In the genomic region with DNA sequence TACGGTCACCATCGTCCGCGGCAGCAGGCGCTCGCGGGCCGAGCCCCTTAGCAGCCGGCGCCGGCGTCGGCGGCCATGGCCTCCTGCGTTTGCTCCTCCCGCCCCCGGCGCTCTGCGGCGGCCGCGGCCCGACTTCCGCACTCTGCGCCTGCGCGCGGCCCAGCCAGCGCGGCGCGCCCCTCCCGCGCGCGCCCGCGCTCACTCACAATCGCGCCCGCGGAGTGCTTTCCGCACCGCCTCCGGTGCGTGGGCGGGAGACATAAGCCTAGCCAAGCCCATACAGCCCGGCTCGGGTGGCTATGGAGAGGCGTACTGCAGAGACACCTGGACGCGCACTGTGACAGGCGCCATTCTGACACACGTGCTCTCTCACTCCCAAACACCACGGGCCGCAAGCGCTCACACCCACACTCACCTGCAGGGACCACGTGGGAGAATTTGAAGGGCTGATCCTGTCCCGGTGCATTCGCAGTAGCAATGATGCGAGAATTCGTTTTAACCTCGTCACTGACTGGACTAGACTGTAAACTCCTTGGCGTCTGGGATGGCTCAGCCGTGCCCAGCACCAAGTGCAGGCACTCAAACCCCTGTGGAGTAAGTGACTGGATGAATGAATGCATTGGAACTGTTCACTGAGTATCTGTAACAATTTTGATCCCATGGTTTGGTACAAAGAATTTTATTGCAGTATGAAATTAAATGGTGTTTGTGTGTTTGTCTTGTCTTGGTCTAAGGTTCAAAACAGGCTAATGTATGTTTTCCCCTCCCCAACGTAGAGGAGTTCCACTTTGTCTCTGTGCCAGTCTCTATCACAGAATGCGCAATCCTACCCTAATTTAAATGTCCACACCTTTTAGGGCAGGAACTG, we compare ENCODE assay signal across 8 cellular contexts. TPM values are rescaled to one million over a fixed set of nuclear protein-coding genes. Genes with fewer than 3 reads are reported as not detected.
DNase-seq lines count a peak whose midpoint lies in the region; ATAC-seq and TF ChIP-seq lines count a peak whose summit lies in the region.

A gene with protein sequence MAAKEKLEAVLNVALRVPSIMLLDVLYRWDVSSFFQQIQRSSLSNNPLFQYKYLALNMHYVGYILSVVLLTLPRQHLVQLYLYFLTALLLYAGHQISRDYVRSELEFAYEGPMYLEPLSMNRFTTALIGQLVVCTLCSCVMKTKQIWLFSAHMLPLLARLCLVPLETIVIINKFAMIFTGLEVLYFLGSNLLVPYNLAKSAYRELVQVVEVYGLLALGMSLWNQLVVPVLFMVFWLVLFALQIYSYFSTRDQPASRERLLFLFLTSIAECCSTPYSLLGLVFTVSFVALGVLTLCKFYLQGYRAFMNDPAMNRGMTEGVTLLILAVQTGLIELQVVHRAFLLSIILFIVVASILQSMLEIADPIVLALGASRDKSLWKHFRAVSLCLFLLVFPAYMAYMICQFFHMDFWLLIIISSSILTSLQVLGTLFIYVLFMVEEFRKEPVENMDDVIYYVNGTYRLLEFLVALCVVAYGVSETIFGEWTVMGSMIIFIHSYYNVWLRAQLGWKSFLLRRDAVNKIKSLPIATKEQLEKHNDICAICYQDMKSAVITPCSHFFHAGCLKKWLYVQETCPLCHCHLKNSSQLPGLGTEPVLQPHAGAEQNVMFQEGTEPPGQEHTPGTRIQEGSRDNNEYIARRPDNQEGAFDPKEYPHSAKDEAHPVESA (minus strand): TSS at position 116 of the 868 bp plus-strand sequence. CDS start 5,936 bp downstream, outside the sequence.

- H3K79me2 ChIP-seq in osteoblast (ENCODE audit: insufficient read depth, low read length) = peaks cover 47% of the 10 kb centered on the region

- peak within 1 kb of the TSS; percentile 60 for H3K4me3 ChIP-seq in HAP-1
- H3K4me3 ChIP-seq in MG63 = peak within 1 kb of the TSS; percentile 81
- peak within 1 kb of the TSS; percentile 76 for H3K4me3 ChIP-seq in SK-N-MC
- H3K4me3 ChIP-seq in osteoblast (ENCODE audit: insufficient read depth, low read length) = peak within 1 kb of the TSS; percentile 90
- peak within 1 kb of the TSS; percentile 96 for H3K4me3 ChIP-seq in thoracic aorta

- H2AFZ ChIP-seq in osteoblast (ENCODE audit: low read length) = peak within 1 kb of the TSS; percentile 95

- peak within 1 kb of the TSS; percentile 96 for H3K4me3 Mint-ChIP-seq in activated naive CD4-positive, alpha-beta T cell treated with anti-CD3 and anti-CD28 coated beads, Interleukin-2, amount 10 ng/mL, durations not matched to agents 7 days and 5 days

- H3K27ac Mint-ChIP-seq in activated naive CD4-positive, alpha-beta T cell treated with anti-CD3 and anti-CD28 coated beads, Interleukin-2, amount 10 ng/mL, durations not matched to agents 7 days and 5 days = peak within 1 kb of the TSS; percentile 99

- DNase-seq in GF-D8 (lab: John Stamatoyannopoulos, UW) = peak; percentile 28
- peak; percentile 56 to 81 for DNase-seq in HAP-1 (ENCODE audit: low spot score in 2 of 2)
- DNase-seq in MG63 = peak; percentile 92
- DNase-seq in SK-N-MC (ENCODE audit: low read depth, low spot score) = no peak
- DNase-seq in activated naive CD4-positive, alpha-beta T cell treated with anti-CD3 and anti-CD28 coated beads, Interleukin-2, amount 10 ng/mL, durations not matched to agents 7 days and 5 days = peak; percentile 89
- no peak for DNase-seq in glomerular endothelial cell (ENCODE audit: extremely low read depth, low read depth, low spot score)
- peak; percentile 98 for DNase-seq in osteoblast (ENCODE audit: insufficient read length, low spot score, missing footprints)
- peak; percentile 78 for DNase-seq in thoracic aorta (ENCODE audit: low spot score)

- peaks cover 15% of the 10 kb centered on the region for H4K20me1 ChIP-seq in osteoblast (ENCODE audit: insufficient read depth, low read length)

- peak within 1 kb of the TSS; percentile 93 for H3K4me2 ChIP-seq in osteoblast (ENCODE audit: insufficient read depth, low read length)

- peaks cover 26% of the 10 kb centered on the region for H3K36me3 Mint-ChIP-seq in activated naive CD4-positive, alpha-beta T cell treated with anti-CD3 and anti-CD28 coated beads, Interleukin-2, amount 10 ng/mL, durations not matched to agents 7 days and 5 days

- CTCF ChIA-PET in activated naive CD4-positive, alpha-beta T cell treated with anti-CD3 and anti-CD28 coated beads, Interleukin-2, amount 10 ng/mL, durations not matched to agents 7 days and 5 days (lab: Charles Lee) = no interaction called here

- TF ChIP-seq CTCF in osteoblast (IDR thresholded peaks at IDR 0.05; ENCODE audit: extremely low read depth, low read depth, low read length) (no peak), thoracic aorta (IDR thresholded peaks at IDR 0.05) (no peak)

- H3K4me1 Mint-ChIP-seq in activated naive CD4-positive, alpha-beta T cell treated with anti-CD3 and anti-CD28 coated beads, Interleukin-2, amount 10 ng/mL, durations not matched to agents 7 days and 5 days = peaks cover 53% of the 10 kb centered on the region

- H3K27ac ChIP-seq in SK-N-MC (peak within 1 kb of the TSS; percentile 95), osteoblast (ENCODE audit: low read depth, low read length) (peak within 1 kb of the TSS; percentile 88), thoracic aorta (peak within 1 kb of the TSS; percentile 84 to 85)

- H3K4me1 ChIP-seq in HAP-1 = peaks cover 39% of the 10 kb centered on the region
- H3K4me1 ChIP-seq in osteoblast (ENCODE audit: insufficient read depth, low read length) = peaks cover 29% of the 10 kb centered on the region
- peaks cover 22 to 34% of the 10 kb centered on the region in 2 donors for H3K4me1 ChIP-seq in thoracic aorta (ENCODE audit: control insufficient read depth in 1 of 2, low read depth in 2 of 2)

- in situ Hi-C loops in HAP-1 (cut with MboI; ENCODE audit: low sequenced_read_pairs) = loop anchor here (10.0 kb wide), 1 partner anchor 55 kb away; a partner anchor contains a TSS

- peak within 1 kb of the TSS; percentile 85 for H3K9ac ChIP-seq in SK-N-MC (ENCODE audit: insufficient read length)

- no peaks in the 10 kb centered on the region for H3K9me3 Mint-ChIP-seq in activated naive CD4-positive, alpha-beta T cell treated with anti-CD3 and anti-CD28 coated beads, Interleukin-2, amount 10 ng/mL, durations not matched to agents 7 days and 5 days

- H3K27me3 ChIP-seq in HAP-1 (ENCODE audit: low read depth) = no peaks in the 10 kb centered on the region
- H3K27me3 ChIP-seq in MG63 = no peaks in the 10 kb centered on the region
- H3K27me3 ChIP-seq in osteoblast (ENCODE audit: insufficient read depth, low read length) = no peaks in the 10 kb centered on the region
- H3K27me3 ChIP-seq in thoracic aorta (replicated peaks; ENCODE audit: insufficient read depth) = no peaks in the 10 kb centered on the region

- H3K36me3 ChIP-seq in HAP-1 (replicated peaks) = no peaks in the 10 kb centered on the region
- H3K36me3 ChIP-seq in MG63 = no peaks in the 10 kb centered on the region; the same call in 1 of the 2 replicates
- H3K36me3 ChIP-seq in SK-N-MC (ENCODE audit: insufficient read depth, low read length) = no peaks in the 10 kb centered on the region
- H3K36me3 ChIP-seq in osteoblast (ENCODE audit: insufficient read depth, low read length) = no peaks in the 10 kb centered on the region
- H3K36me3 ChIP-seq in thoracic aorta = no peaks in the 10 kb centered on the region

- peaks cover 5% of the 10 kb centered on the region for H3K27me3 Mint-ChIP-seq in activated naive CD4-positive, alpha-beta T cell treated with anti-CD3 and anti-CD28 coated beads, Interleukin-2, amount 10 ng/mL, durations not matched to agents 7 days and 5 days

- H3K9me3 ChIP-seq in HAP-1 = no peaks in the 10 kb centered on the region
- H3K9me3 ChIP-seq in MG63 = no peaks in the 10 kb centered on the region
- H3K9me3 ChIP-seq in SK-N-MC (ENCODE audit: low read depth, low read length) = no peaks in the 10 kb centered on the region
- H3K9me3 ChIP-seq in osteoblast (ENCODE audit: low read depth, low read length) = no peaks in the 10 kb centered on the region
- no peaks in the 10 kb centered on the region for H3K9me3 ChIP-seq in thoracic aorta

- ATAC-seq in thoracic aorta (ENCODE audit: insufficient number of reproducible peaks, low FRiP score, low read depth) = peak; percentile 79

RNA-seq across cellular contexts. Expression of the gene that starts here (rescaled TPM):
- total RNA-seq in MG63 (2014; rRNA removed; shearing (Covaris generic); ENCODE audit: low replicate concordance) = 30.8 and 53.5 TPM in 2 replicates
- total RNA-seq in glomerular endothelial cell = 41.8 and 86.6 TPM in 2 replicates
- total RNA-seq in osteoblast = 37.7 and 38.4 TPM in 2 replicates
- 10 to 100 TPM; 38.3 to 46.1 TPM for total RNA-seq in thoracic aorta

Comparison
In these comparisons a context has a peak if more than half of its experiments do, and no peak if none do; other contexts are left out.
1. DNase-seq: peak in GF-D8 (single experiment), HAP-1 (2 of 2), MG63 (single experiment), activated naive CD4-positive, alpha-beta T cell treated with anti-CD3 and anti-CD28 coated beads, Interleukin-2, amount 10 ng/mL, durations not matched to agents 7 days and 5 days (single experiment), osteoblast (single experiment) and thoracic aorta (single experiment); none in SK-N-MC (single experiment) and glomerular endothelial cell (single experiment).
2. Peak in every context shown above with its lines, with median percentiles within 50 percentile points of each other: H3K4me3 ChIP-seq and H3K27ac ChIP-seq.